21 cellular contexts compared by ENCODE assay signal in genomic region chr15:31792611-31793199, GRCh38.
"Had no signal": no experiment of that assay in that cellular context is flagged by ENCODE, and none has a peak within 500 bp of the region (broad histone marks: within the 10 kb centered on the region; RNA-seq: fewer than 3 reads in every experiment).

No MANE protein-coding gene starts in this region.

- H3K36me3 ChIP-seq: esophagus squamous epithelium, lower lobe of right lung, neutrophil, right lobe of liver, thoracic aorta, tibial nerve had no signal

- H3K36me3 Mint-ChIP-seq: memory B cell had no signal

- H3K9ac ChIP-seq: parathyroid adenoma had no signal

- H3K9me3 ChIP-seq: esophagus squamous epithelium, lower lobe of right lung, neutrophil, right lobe of liver, thoracic aorta, tibial nerve had no signal

- H3K27me3 Mint-ChIP-seq: progenitor cell of endocrine pancreas had no signal

- DNase-seq: dermis blood vessel endothelial cell; effector memory CD8-positive, alpha-beta T cell; erythroblast; esophagus squamous epithelium; left ventricle myocardium superior; lower lobe of right lung; right lobe of liver; small intestine; stimulated activated CD4-positive, alpha-beta T cell treated with anti-CD3 and anti-CD28 coated beads, Interleukin-15, amount 100 ng/mL, for 24 hours; stimulated activated CD4-positive, alpha-beta T cell treated with anti-CD3 and anti-CD28 coated beads, Interleukin-2, amount 100 ng/mL, for 48 hours; stimulated activated naive CD4-positive, alpha-beta T cell treated with Interleukin-2 at 50 U/mL for 16 hours had no signal

- H3K9me3 Mint-ChIP-seq: effector memory CD8-positive, alpha-beta T cell; memory B cell had no signal

- H3K27ac Mint-ChIP-seq: memory B cell, progenitor cell of endocrine pancreas had no signal

- H3K4me3 Mint-ChIP-seq: effector memory CD8-positive, alpha-beta T cell; memory B cell had no signal

- H3K4me3 ChIP-seq: coronary artery, esophagus squamous epithelium, lower lobe of right lung, right lobe of liver, thoracic aorta, tibial nerve had no signal

- H2AFZ ChIP-seq: parathyroid adenoma had no signal

- FAIRE-seq: endometrium, frontal cortex, keratinocyte, small intestine had no signal

- H3K4me1 ChIP-seq: esophagus squamous epithelium, lower lobe of right lung, parathyroid adenoma, right lobe of liver had no signal

- H3K27ac ChIP-seq: coronary artery, esophagus squamous epithelium, lower lobe of right lung, neutrophil, parathyroid adenoma, right lobe of liver, thoracic aorta, tibial nerve had no signal

- H3K27me3 ChIP-seq: esophagus squamous epithelium, neutrophil, right lobe of liver, tibial nerve had no signal

- H3K4me1 Mint-ChIP-seq: memory B cell had no signal

- ATAC-seq: effector memory CD8-positive, alpha-beta T cell; left ventricle myocardium superior; right lobe of liver had no signal

- H3K79me2 ChIP-seq: parathyroid adenoma had no signal
